Comparison of ENCODE assay signal across 8 cellular contexts in the genomic region with DNA sequence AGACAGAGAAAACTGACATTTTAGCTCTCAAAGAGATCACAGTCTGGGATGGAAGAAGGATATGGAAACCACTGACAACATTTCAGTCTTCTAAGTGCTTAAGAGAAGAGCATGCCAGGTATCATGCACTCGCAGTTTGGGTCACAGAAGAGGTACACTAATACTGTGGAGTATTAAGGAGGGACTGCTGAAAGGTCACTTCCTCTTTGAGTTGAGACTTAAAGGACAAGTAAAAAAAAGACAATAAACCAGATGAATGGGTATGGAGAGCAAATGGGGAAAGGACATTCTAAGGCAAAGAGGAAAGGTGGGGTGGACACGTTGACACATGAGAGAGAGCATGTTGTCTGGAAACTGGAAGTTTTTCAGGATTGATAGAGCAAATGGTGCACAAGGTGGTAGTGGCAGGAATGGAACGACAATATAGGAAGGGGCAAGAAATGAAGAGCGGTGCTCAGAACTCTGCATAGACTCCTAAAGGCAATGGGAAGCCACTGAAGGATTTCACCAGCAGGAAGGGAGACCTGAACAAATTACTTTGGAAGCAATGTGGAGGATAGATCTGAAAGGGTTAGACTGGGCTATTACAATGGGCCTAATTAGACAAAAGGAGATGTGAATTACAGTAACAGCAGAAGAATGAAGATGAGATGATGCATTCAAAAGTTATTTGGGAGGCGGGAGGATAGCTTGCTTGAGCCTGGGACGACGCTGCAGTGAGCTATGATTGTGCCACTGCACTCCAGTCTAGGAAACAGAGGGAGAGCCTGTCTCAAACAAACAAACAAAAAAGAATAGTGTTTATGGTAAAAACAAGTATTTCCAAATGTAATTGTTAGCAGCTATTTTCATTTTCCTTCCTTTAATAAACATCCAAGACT. TPM values are rescaled to one million over a fixed set of nuclear protein-coding genes. Genes with fewer than 3 reads are reported as not detected.
A peak's percentile ranks its signal among the peaks of the same experiment; 100 is the strongest.
DNase-seq lines count a peak whose midpoint lies in the region; ATAC-seq and TF ChIP-seq lines count a peak whose summit lies in the region.

No MANE protein-coding gene starts in this region.

- H3K36me3 Mint-ChIP-seq in CD4-positive, alpha-beta T cell (ENCODE audit: low read depth), result no peaks in the 10 kb centered on the region

- DNase-seq in stimulated activated naive CD8-positive, alpha-beta T cell treated with anti-CD3 and anti-CD28 coated beads, Interleukin-15, Interleukin-2, amounts not matched to agents 100 U/mL and 50 U/mL, for 24 hours, result no peak
- no peak for DNase-seq in stimulated activated naive CD8-positive, alpha-beta T cell treated with anti-CD3 and anti-CD28 coated beads, Interleukin-15, amount 100 ng/mL, for 72 hours
- DNase-seq in RPMI7951 (ENCODE audit: low read depth) (peak; percentile 78), fibroblast of pulmonary artery (ENCODE audit: low read depth) (peak; percentile 69), uterus (no peak), NCI-H2227 (lab: John Stamatoyannopoulos, UW; ENCODE audit: unreplicated experiment) (no peak), NCI-H446 (lab: John Stamatoyannopoulos, UW) (no peak)
- DNase-seq in CD4-positive, alpha-beta T cell, result no peak

- peak; percentile 53 for ATAC-seq in stimulated activated naive CD8-positive, alpha-beta T cell treated with anti-CD3 and anti-CD28 coated beads, Interleukin-15, Interleukin-2, amounts not matched to agents 100 U/mL and 50 U/mL, for 24 hours
- ATAC-seq in stimulated activated naive CD8-positive, alpha-beta T cell treated with anti-CD3 and anti-CD28 coated beads, Interleukin-15, amount 100 ng/mL, for 72 hours, result no peak
- no peak for ATAC-seq in CD4-positive, alpha-beta T cell (ENCODE audit: poor library complexity)

- no peak overlapping the region for H3K4me3 ChIP-seq in fibroblast of pulmonary artery (replicated peaks; ENCODE audit: low read depth, low read length)
- no peak overlapping the region for H3K4me3 ChIP-seq in uterus

- POLR2A ChIA-PET in CD4-positive, alpha-beta T cell (lab: Charles Lee), result interaction anchor here (0.6 to 5.8 kb wide), 7 partner anchors 11 to 118 kb away, joined by 3 to 42 read pairs (median 3); a partner anchor contains a TSS

- peaks cover 36% of the 10 kb centered on the region for H3K4me1 Mint-ChIP-seq in stimulated activated naive CD8-positive, alpha-beta T cell treated with anti-CD3 and anti-CD28 coated beads, Interleukin-15, amount 100 ng/mL, for 72 hours
- peaks cover 47% of the 10 kb centered on the region for H3K4me1 Mint-ChIP-seq in CD4-positive, alpha-beta T cell (ENCODE audit: low read depth)

- peak overlapping the region; percentile 19 to 37 for H3K27ac ChIP-seq in uterus
- no peak overlapping the region for H3K27ac ChIP-seq in CD4-positive, alpha-beta T cell (ENCODE audit: low read depth, low read length)

- intact Hi-C loops in uterus (cut with DNase I; ENCODE audit: low total_unique reads), result no loop called here
- intact Hi-C loops in CD4-positive, alpha-beta T cell (cut with DNase I, micrococcal nuclease), result loop anchor here (5.0 kb wide), 2 partner anchors 42 to 43 kb away; no protein-coding TSS in a partner anchor

- H3K27ac Mint-ChIP-seq in stimulated activated naive CD8-positive, alpha-beta T cell treated with anti-CD3 and anti-CD28 coated beads, Interleukin-15, amount 100 ng/mL, for 72 hours, result no peak overlapping the region
- no peak overlapping the region for H3K27ac Mint-ChIP-seq in CD4-positive, alpha-beta T cell

- H3K4me3 Mint-ChIP-seq in stimulated activated naive CD8-positive, alpha-beta T cell treated with anti-CD3 and anti-CD28 coated beads, Interleukin-15, amount 100 ng/mL, for 72 hours, result no peak overlapping the region
- no peak overlapping the region for H3K4me3 Mint-ChIP-seq in CD4-positive, alpha-beta T cell

- CTCF ChIA-PET in CD4-positive, alpha-beta T cell (lab: Charles Lee), result interaction anchor here (0.6 to 4.0 kb wide), 13 partner anchors 10 to 118 kb away, joined by 3 to 31 read pairs (median 4); a partner anchor contains a TSS

- no peaks in the 10 kb centered on the region for H3K27me3 Mint-ChIP-seq in stimulated activated naive CD8-positive, alpha-beta T cell treated with anti-CD3 and anti-CD28 coated beads, Interleukin-15, amount 100 ng/mL, for 72 hours
- H3K27me3 Mint-ChIP-seq in CD4-positive, alpha-beta T cell, result no peaks in the 10 kb centered on the region

- H3K36me3 ChIP-seq in uterus, result no peaks in the 10 kb centered on the region

- no peaks in the 10 kb centered on the region for H3K27me3 ChIP-seq in uterus
- no peaks in the 10 kb centered on the region for H3K27me3 ChIP-seq in CD4-positive, alpha-beta T cell (ENCODE audit: control insufficient read depth, insufficient read depth, low read length)

- H3K4me1 ChIP-seq in uterus, result peaks cover 0 to 2% of the 10 kb centered on the region in 2 donors

- no peak for TF ChIP-seq CTCF in fibroblast of pulmonary artery (IDR thresholded peaks at IDR 0.05; ENCODE audit: low read length, missing control alignments)
- TF ChIP-seq CTCF in uterus (IDR thresholded peaks at IDR 0.05), result no peak
- no peak for TF ChIP-seq CTCF in CD4-positive, alpha-beta T cell (IDR thresholded peaks at IDR 0.05)

- TF ChIP-seq POLR2A in uterus (IDR thresholded peaks at IDR 0.05), result no peak

- H3K9me3 ChIP-seq in uterus, result no peaks in the 10 kb centered on the region
- H3K9me3 ChIP-seq in CD4-positive, alpha-beta T cell (ENCODE audit: control insufficient read depth, low read length), result no peaks in the 10 kb centered on the region

- no peaks in the 10 kb centered on the region for H3K9me3 Mint-ChIP-seq in stimulated activated naive CD8-positive, alpha-beta T cell treated with anti-CD3 and anti-CD28 coated beads, Interleukin-15, amount 100 ng/mL, for 72 hours
- H3K9me3 Mint-ChIP-seq in CD4-positive, alpha-beta T cell, result no peaks in the 10 kb centered on the region

RNA-seq across cellular contexts. Expression of a gene that starts 11.1 kb away (rescaled TPM):
- total RNA-seq in RPMI7951 (2014; rRNA removed; shearing (Covaris generic)), result 18.3 and 21.3 TPM in 2 replicates
- 10 to 100 TPM; 15.5 to 28.4 (median 20.8) TPM for total RNA-seq in uterus
- 1 to 10 TPM; 7.0 to 7.3 TPM for total RNA-seq in CD4-positive, alpha-beta T cell

Comparison
In these comparisons a context has a peak if more than half of its experiments do, and no peak if none do; other contexts are left out.
1. DNase-seq: peak in RPMI7951 (single experiment) and fibroblast of pulmonary artery (single experiment); none in stimulated activated naive CD8-positive, alpha-beta T cell treated with anti-CD3 and anti-CD28 coated beads, Interleukin-15, Interleukin-2, amounts not matched to agents 100 U/mL and 50 U/mL, for 24 hours (single experiment), stimulated activated naive CD8-positive, alpha-beta T cell treated with anti-CD3 and anti-CD28 coated beads, Interleukin-15, amount 100 ng/mL, for 72 hours (0 of 2), uterus (0 of 2), NCI-H2227 (single experiment), CD4-positive, alpha-beta T cell (0 of 10) and NCI-H446 (0 of 2).